Comparison of ENCODE assay signal across 1 cellular context in genomic region chr1:235998812-235999211, GRCh38.
TF ChIP-seq lines count a peak whose summit lies in the region.

No MANE protein-coding gene starts in this region.

TF ChIP-seq in GM12878, 131 proteins besides CTCF, POLR2A, EP300 and RAD21 (continued from another document):
- TF ChIP-seq HDAC6 (IDR thresholded peaks at IDR 0.05; ENCODE audit: unreplicated experiment) (no peak), LARP7 (IDR thresholded peaks at IDR 0.05) (no peak), BCL11A (IDR thresholded peaks at IDR 0.05; ENCODE audit: low read depth, low read length) (0 out of 2 replicates have a peak, but pooled peaks have one; percentile 39), NBN (IDR thresholded peaks at IDR 0.05) (no peak), ETV6 (conservative IDR thresholded peaks at IDR 0.05 in 1 of 2, IDR thresholded peaks at IDR 0.05 in 1 of 2; ENCODE audit: borderline replicate concordance in 1 of 2, low read depth in 1 of 2) (no peak), NFYA (IDR thresholded peaks at IDR 0.05; ENCODE audit: borderline replicate concordance, low read depth, low read length) (no peak), MEF2A (IDR thresholded peaks at IDR 0.05; ENCODE audit: insufficient read depth, low read depth, low read length) (no peak), PAX5 (IDR thresholded peaks at IDR 0.05; ENCODE audit: borderline replicate concordance, low read depth, low read length) (peak; percentile 12; the same call in 1 of the 2 replicates), FOXK2 (IDR thresholded peaks at IDR 0.05) (no peak), NR2F1 (conservative IDR thresholded peaks at IDR 0.05) (no peak), DPF2 (IDR thresholded peaks at IDR 0.05) (no peak), IKZF1 (conservative IDR thresholded peaks at IDR 0.05) (no peak), KDM1A (IDR thresholded peaks at IDR 0.05; ENCODE audit: borderline replicate concordance) (no peak)
- TF ChIP-seq, protein P1, sequence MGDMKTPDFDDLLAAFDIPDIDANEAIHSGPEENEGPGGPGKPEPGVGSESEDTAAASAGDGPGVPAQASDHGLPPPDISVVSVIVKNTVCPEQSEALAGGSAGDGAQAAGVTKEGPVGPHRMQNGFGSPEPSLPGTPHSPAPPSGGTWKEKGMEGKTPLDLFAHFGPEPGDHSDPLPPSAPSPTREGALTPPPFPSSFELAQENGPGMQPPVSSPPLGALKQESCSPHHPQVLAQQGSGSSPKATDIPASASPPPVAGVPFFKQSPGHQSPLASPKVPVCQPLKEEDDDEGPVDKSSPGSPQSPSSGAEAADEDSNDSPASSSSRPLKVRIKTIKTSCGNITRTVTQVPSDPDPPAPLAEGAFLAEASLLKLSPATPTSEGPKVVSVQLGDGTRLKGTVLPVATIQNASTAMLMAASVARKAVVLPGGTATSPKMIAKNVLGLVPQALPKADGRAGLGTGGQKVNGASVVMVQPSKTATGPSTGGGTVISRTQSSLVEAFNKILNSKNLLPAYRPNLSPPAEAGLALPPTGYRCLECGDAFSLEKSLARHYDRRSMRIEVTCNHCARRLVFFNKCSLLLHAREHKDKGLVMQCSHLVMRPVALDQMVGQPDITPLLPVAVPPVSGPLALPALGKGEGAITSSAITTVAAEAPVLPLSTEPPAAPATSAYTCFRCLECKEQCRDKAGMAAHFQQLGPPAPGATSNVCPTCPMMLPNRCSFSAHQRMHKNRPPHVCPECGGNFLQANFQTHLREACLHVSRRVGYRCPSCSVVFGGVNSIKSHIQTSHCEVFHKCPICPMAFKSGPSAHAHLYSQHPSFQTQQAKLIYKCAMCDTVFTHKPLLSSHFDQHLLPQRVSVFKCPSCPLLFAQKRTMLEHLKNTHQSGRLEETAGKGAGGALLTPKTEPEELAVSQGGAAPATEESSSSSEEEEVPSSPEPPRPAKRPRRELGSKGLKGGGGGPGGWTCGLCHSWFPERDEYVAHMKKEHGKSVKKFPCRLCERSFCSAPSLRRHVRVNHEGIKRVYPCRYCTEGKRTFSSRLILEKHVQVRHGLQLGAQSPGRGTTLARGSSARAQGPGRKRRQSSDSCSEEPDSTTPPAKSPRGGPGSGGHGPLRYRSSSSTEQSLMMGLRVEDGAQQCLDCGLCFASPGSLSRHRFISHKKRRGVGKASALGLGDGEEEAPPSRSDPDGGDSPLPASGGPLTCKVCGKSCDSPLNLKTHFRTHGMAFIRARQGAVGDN (IDR thresholded peaks at IDR 0.05): peak; percentile 55; the same call in 1 of the 2 replicates
